ENCODE assay signal across 29 cellular contexts in genomic region chr6:120632975-120633374, GRCh38.
A peak's percentile ranks its signal among the peaks of the same experiment; 100 is the strongest.
DNase-seq lines count a peak whose midpoint lies in the region; ATAC-seq, FAIRE-seq and TF ChIP-seq lines count a peak whose summit lies in the region.
"Had no signal": no experiment of that assay in that cellular context is flagged by ENCODE, and none has a peak within 500 bp of the region (broad histone marks: within the 10 kb centered on the region; RNA-seq: fewer than 3 reads in every experiment).

No MANE protein-coding gene starts in this region.

- no peak overlapping the region for H3K4me2 ChIP-seq in HepG2 (ENCODE audit: low read depth, low read length)
- H3K4me2 ChIP-seq: A549; BLaER1; BLaER1 treated with 17β-estradiol and CSF1 and Interleukin-3, amounts not matched to agents 10 nM and 100 nM had no signal

- H3K9me3 ChIP-seq in HepG2 (ENCODE audit: low read length) (peaks cover 21% of the 10 kb centered on the region), right lobe of liver (no peaks in the 10 kb centered on the region)
- H3K9me3 ChIP-seq: A549, BE2C, BLaER1, Caco-2 had no signal

- H3K4me3 ChIP-seq in HepG2 (replicated peaks in 1 of 3; ENCODE audit: insufficient read depth in 1 of 3, low read depth in 2 of 3, low read length in 3 of 3) (no peak overlapping the region), right lobe of liver (no peak overlapping the region)
- H3K4me3 ChIP-seq: A549; BLaER1; BLaER1 treated with 17β-estradiol and CSF1 and Interleukin-3, amounts not matched to agents 10 nM and 100 nM had no signal

- BruUV-seq in HepG2 (replicated peaks; lab: Mats Ljungman, UMichigan), result no TSS peak

- FAIRE-seq in HepG2 (lab: Jason Lieb, UNC), result no peak
- FAIRE-seq: A204.1, A549, D721Med had no signal

- DNase-seq in HepG2 (ENCODE audit: low spot score), result no peak
- DNase-seq in right lobe of liver, result no peak
- DNase-seq: 8988T; ACHN; AML-193; BE2C; C1 segment of cervical spinal cord; Caco-2; Calu3; CD4-positive, alpha-beta memory T cell; CD4-positive, alpha-beta T cell; CD4-positive, CD25-positive, alpha-beta regulatory T cell; CD8-positive, alpha-beta memory T cell; CD8-positive, alpha-beta T cell; COR-L47; DMS 273 treated with DMSO at 0.1 percent for 48 hours; DMS153; DMS53; DMS79; DMS79 treated with DMSO at 0.1 percent for 48 hours; DND-41; EL had no signal

- in situ Hi-C loops in HepG2 (cut with HindIII; ENCODE audit: extremely low pct_ligation_motif_present, low pct_unique_long_range_greater_than_20kb), result no loop called here

- H3K27me3 ChIP-seq in HepG2 (ENCODE audit: control insufficient read depth in 1 of 2, insufficient read depth in 2 of 2, low read length in 2 of 2) (no peaks in the 10 kb centered on the region), right lobe of liver (no peaks in the 10 kb centered on the region)
- H3K27me3 ChIP-seq: BE2C; BLaER1; BLaER1 treated with 17β-estradiol and CSF1 and Interleukin-3, amounts not matched to agents 10 nM and 100 nM had no signal

- H3K9ac ChIP-seq in HepG2 (ENCODE audit: insufficient read depth, low read depth, low read length), result no peak overlapping the region
- H3K9ac ChIP-seq: BLaER1; BLaER1 treated with 17β-estradiol and CSF1 and Interleukin-3, amounts not matched to agents 10 nM and 100 nM had no signal

- no peak for TF ChIP-seq RAD21 in HepG2 (CRISPR knock-in tag; IDR thresholded peaks at IDR 0.05)

- intact Hi-C loops in HepG2 (cut with micrococcal nuclease; ENCODE audit: unreplicated experiment), result no loop called here
- intact Hi-C loops in right lobe of liver (cut with DNase I), result no loop called here

- H4K20me1 ChIP-seq in HepG2 (ENCODE audit: insufficient read depth, low read length), result no peaks in the 10 kb centered on the region
- H4K20me1 ChIP-seq: BLaER1; BLaER1 treated with 17β-estradiol and CSF1 and Interleukin-3, amounts not matched to agents 10 nM and 100 nM had no signal

- ATAC-seq in HepG2 (no peak), right lobe of liver (no peak)
- ATAC-seq: A549; CD8-positive, alpha-beta T cell had no signal

- no peak for TF ChIP-seq CTCF in HepG2 (CRISPR knock-in tag; IDR thresholded peaks at IDR 0.05)
- no peak for TF ChIP-seq CTCF in right lobe of liver (IDR thresholded peaks at IDR 0.05)

- TF ChIP-seq POLR2A in HepG2 (IDR thresholded peaks at IDR 0.05; ENCODE audit: insufficient read depth in 1 of 2, low read depth in 2 of 2, low read length in 2 of 2), result no peak
- no peak for TF ChIP-seq POLR2A in right lobe of liver (IDR thresholded peaks at IDR 0.05)

- TF ChIP-seq EP300 in HepG2 (IDR thresholded peaks at IDR 0.05; ENCODE audit: low read depth in 2 of 2, low read length in 2 of 2) (no peak), HepG2 (CRISPR knock-in tag; IDR thresholded peaks at IDR 0.05; ENCODE audit: borderline replicate concordance) (no peak)

- H3K36me3 ChIP-seq in HepG2 (replicated peaks in 1 of 2; ENCODE audit: control insufficient read depth in 1 of 2, insufficient read depth in 2 of 2, low read length in 2 of 2), result no peaks in the 10 kb centered on the region
- no peaks in the 10 kb centered on the region for H3K36me3 ChIP-seq in right lobe of liver
- H3K36me3 ChIP-seq: BE2C; BLaER1; BLaER1 treated with 17β-estradiol and CSF1 and Interleukin-3, amounts not matched to agents 10 nM and 100 nM had no signal

- 0% methylated on average over 1 of the region's 1 CpG for WGBS in HepG2 (ENCODE audit: low lambda C conversion rate)
- 50% methylated on average over 1 of the region's 1 CpG for WGBS in right lobe of liver (ENCODE audit: insufficient coverage, low coverage, low lambda C conversion rate, missing lambda C conversion rate)

- CTCF ChIA-PET in HepG2 (lab: Yijun Ruan, JAX; ENCODE audit: low intra/inter-chr PET ratio, low total read pairs), result no interaction called here

- no peak overlapping the region for H2AFZ ChIP-seq in HepG2 (ENCODE audit: low read length)

- POLR2A ChIA-PET in HepG2 (lab: Yijun Ruan, JAX), result no interaction called here

- H3K4me1 ChIP-seq in HepG2 (ENCODE audit: insufficient read depth, low read length) (no peaks in the 10 kb centered on the region), right lobe of liver (no peaks in the 10 kb centered on the region)
- H3K4me1 ChIP-seq: A549; BE2C; BLaER1; BLaER1 treated with 17β-estradiol and CSF1 and Interleukin-3, amounts not matched to agents 10 nM and 100 nM; Caco-2 had no signal

- H3K27ac ChIP-seq in HepG2 (ENCODE audit: extremely low read length, insufficient read depth, low read length) (no peak overlapping the region), right lobe of liver (no peak overlapping the region)
- H3K27ac ChIP-seq: 22Rv1; A549; BLaER1; BLaER1 treated with 17β-estradiol and CSF1 and Interleukin-3, amounts not matched to agents 10 nM and 100 nM; C4-2B had no signal

- no peaks in the 10 kb centered on the region for H3K79me2 ChIP-seq in HepG2 (ENCODE audit: insufficient read depth, low read length)

TF ChIP-seq in HepG2, 621 proteins besides CTCF, POLR2A, EP300 and RAD21:
- TF ChIP-seq ZNF430 (CRISPR knock-in tag; IDR thresholded peaks at IDR 0.05) (no peak), HOMEZ (CRISPR knock-in tag; IDR thresholded peaks at IDR 0.05; ENCODE audit: low read depth) (no peak), AHDC1 (CRISPR knock-in tag; IDR thresholded peaks at IDR 0.05; ENCODE audit: borderline replicate concordance) (no peak), DNMT3B (CRISPR knock-in tag; conservative IDR thresholded peaks at IDR 0.05) (no peak), MNT (IDR thresholded peaks at IDR 0.05) (peak; percentile 100), ZNF558 (CRISPR knock-in tag; IDR thresholded peaks at IDR 0.05; ENCODE audit: borderline replicate concordance) (no peak)
